ENCODE assay signal across 9 cellular contexts in genomic region chr11:124747406-124748099, GRCh38. TPM values are rescaled to one million over a fixed set of nuclear protein-coding genes. Genes with fewer than 3 reads are reported as not detected.
DNase-seq lines count a peak whose midpoint lies in the region; ATAC-seq and TF ChIP-seq lines count a peak whose summit lies in the region.
"Had no signal": no experiment of that assay in that cellular context is flagged by ENCODE, and none has a peak within 500 bp of the region (broad histone marks: within the 10 kb centered on the region; RNA-seq: fewer than 3 reads in every experiment).

No MANE protein-coding gene starts in this region.

- intact Hi-C loops in naive thymus-derived CD4-positive, alpha-beta T cell (cut with micrococcal nuclease): loop anchor here (1.0 to 10.0 kb wide), 13 partner anchors 8 to 1673 kb away; partner anchors contain the start of genes CCDC15 (in 2 of the 2), NRGN (in 2 of the 2), TBRG1 (in 2 of the 2) and TMEM218 (in 2 of the 2)

- no peak overlapping the region for H2BK12ac ChIP-seq in H9 (ENCODE audit: insufficient read length, low read depth, low read length)

- no peak for ATAC-seq in naive thymus-derived CD4-positive, alpha-beta T cell

- no peak overlapping the region for H2AK5ac ChIP-seq in H9 (ENCODE audit: insufficient read length, low read length)

- H3K9me3 ChIP-seq in BLaER1 treated with 17β-estradiol and CSF1 and Interleukin-3, amounts not matched to agents 10 nM and 100 nM (replicated peaks in 1 of 11): no peaks in the 10 kb centered on the region
- no peaks in the 10 kb centered on the region for H3K9me3 ChIP-seq in H9 (ENCODE audit: control insufficient read depth, low read depth, low read length)
- H3K9me3 ChIP-seq in naive thymus-derived CD4-positive, alpha-beta T cell (ENCODE audit: control insufficient read depth in 2 of 3, low read length in 3 of 3): no peaks in the 10 kb centered on the region

- H3K79me1 ChIP-seq in H9 (ENCODE audit: insufficient read depth, low read depth, low read length, poor library complexity, severe bottlenecking): no peaks in the 10 kb centered on the region

- H3K4me1 Mint-ChIP-seq in H9: peaks cover 21 to 38% of the 10 kb centered on the region in 2 experiments
- peaks cover 4 to 37% (median 19%) of the 10 kb centered on the region in 7 donors for H3K4me1 Mint-ChIP-seq in naive thymus-derived CD4-positive, alpha-beta T cell

- H2BK20ac ChIP-seq in H9 (ENCODE audit: low read depth, low read length, poor library complexity, severe bottlenecking): no peak overlapping the region

- H2BK120ac ChIP-seq in H9 (ENCODE audit: low read depth, low read length, poor library complexity, severe bottlenecking): no peak overlapping the region

- peaks cover 0 to 33% (median 0%) of the 10 kb centered on the region in 11 experiments; a peak in 6 of 22 replicates for H4K20me1 ChIP-seq in BLaER1 treated with 17β-estradiol and CSF1 and Interleukin-3, amounts not matched to agents 10 nM and 100 nM
- H4K20me1 ChIP-seq in H9 (ENCODE audit: control insufficient read depth, insufficient read depth, insufficient read length): no peaks in the 10 kb centered on the region

- H4K91ac ChIP-seq in H9 (ENCODE audit: insufficient read length, low read depth, low read length): no peak overlapping the region

- H3K14ac ChIP-seq in H9 (ENCODE audit: insufficient read depth, low read length): no peak overlapping the region

- H3K79me2 ChIP-seq in H9 (ENCODE audit: insufficient read depth, low read length): no peaks in the 10 kb centered on the region

- H3T11ph ChIP-seq in H9 (ENCODE audit: low read length): no peak overlapping the region

- TF ChIP-seq CTCF in H9 (conservative IDR thresholded peaks at IDR 0.05) (no peak), brain microvascular endothelial cell (IDR thresholded peaks at IDR 0.05; ENCODE audit: low read depth, low read length, missing control alignments) (peak; percentile 9)

- H3K9ac ChIP-seq in BLaER1 treated with 17β-estradiol and CSF1 and Interleukin-3, amounts not matched to agents 10 nM and 100 nM: no peak overlapping the region
- H3K9ac ChIP-seq in H9 (ENCODE audit: extremely low read depth, insufficient read length, low read length): no peak overlapping the region

- no peak overlapping the region for H3K4ac ChIP-seq in H9 (ENCODE audit: low read depth, low read length)

- peaks cover 22% of the 10 kb centered on the region for H3K23me2 ChIP-seq in H9 (ENCODE audit: insufficient read length, low read depth, low read length, poor library complexity, severe bottlenecking)

- H3K4me2 ChIP-seq in BLaER1 treated with 17β-estradiol and CSF1 and Interleukin-3, amounts not matched to agents 10 nM and 100 nM: peak overlapping the region; percentile 29 to 99 (median 96); a peak in 17 of 22 replicates
- peak overlapping the region; percentile 51 for H3K4me2 ChIP-seq in H9 (ENCODE audit: insufficient read depth, insufficient read length, low read length)

- no peak overlapping the region for H2BK5ac ChIP-seq in H9 (ENCODE audit: insufficient read length, low read length)

- no peak overlapping the region for H3K56ac ChIP-seq in H9 (ENCODE audit: insufficient read length, low read depth, low read length)

- H3K4me1 ChIP-seq in BLaER1 treated with 17β-estradiol and CSF1 and Interleukin-3, amounts not matched to agents 10 nM and 100 nM: peaks cover 29 to 76% (median 54%) of the 10 kb centered on the region in 10 experiments
- H3K4me1 ChIP-seq in H9 (ENCODE audit: insufficient read depth, low read length): peaks cover 2% of the 10 kb centered on the region; the same call in 1 of the 2 replicates
- peaks cover 0 to 3% of the 10 kb centered on the region in 2 donors for H3K4me1 ChIP-seq in naive thymus-derived CD4-positive, alpha-beta T cell (ENCODE audit: control insufficient read depth in 2 of 2, insufficient read depth in 2 of 2, low read length in 2 of 2)

- H3K27ac Mint-ChIP-seq in H9: no peak overlapping the region
- H3K27ac Mint-ChIP-seq in naive thymus-derived CD4-positive, alpha-beta T cell: peak overlapping the region in 8 of 9 donors; percentile 61 to 96 (median 94)

- peaks cover 0 to 6% (median 0%) of the 10 kb centered on the region in 11 experiments; a peak in 2 of 22 replicates for H3K36me3 ChIP-seq in BLaER1 treated with 17β-estradiol and CSF1 and Interleukin-3, amounts not matched to agents 10 nM and 100 nM
- H3K36me3 ChIP-seq in brain microvascular endothelial cell (replicated peaks): no peaks in the 10 kb centered on the region
- peaks cover 0 to 6% (median 0%) of the 10 kb centered on the region in 3 experiments for H3K36me3 ChIP-seq in naive thymus-derived CD4-positive, alpha-beta T cell (ENCODE audit: control insufficient read depth in 2 of 3, insufficient read depth in 3 of 3, low read length in 3 of 3)

- in situ Hi-C loops in brain microvascular endothelial cell (cut with HindIII; ENCODE audit: low pct_ligation_motif_present, low sequenced_read_pairs): no loop called here

- no peak overlapping the region for H3K4me3 ChIP-seq in BLaER1 treated with 17β-estradiol and CSF1 and Interleukin-3, amounts not matched to agents 10 nM and 100 nM
- no peak overlapping the region for H3K4me3 ChIP-seq in brain microvascular endothelial cell (ENCODE audit: low read depth, low read length)
- peak overlapping the region; percentile 99 for H3K4me3 ChIP-seq in naive thymus-derived CD4-positive, alpha-beta T cell (ENCODE audit: low read length)

- no CpG with 5 or more reads among the region's 14 CpGs for WGBS in H9 (ENCODE audit: extremely low coverage, insufficient read length, low lambda C conversion rate)

- peaks cover 3 to 7% of the 10 kb centered on the region in 2 experiments; a peak in 2 of 5 replicates for H3K9me3 Mint-ChIP-seq in H9
- H3K9me3 Mint-ChIP-seq in naive thymus-derived CD4-positive, alpha-beta T cell: peaks cover 0 to 2% (median 0%) of the 10 kb centered on the region in 11 donors

- H4K5ac ChIP-seq in H9 (ENCODE audit: insufficient read length, low read depth, low read length): no peak overlapping the region

- no peaks in the 10 kb centered on the region; a peak in 2 of 7 replicates for H3K36me3 Mint-ChIP-seq in H9 (ENCODE audit: insufficient read depth in 1 of 3, low read depth in 3 of 3)
- no peaks in the 10 kb centered on the region for H3K36me3 Mint-ChIP-seq in naive thymus-derived CD4-positive, alpha-beta T cell

- no peak overlapping the region for H4K8ac ChIP-seq in H9 (replicated peaks; ENCODE audit: insufficient read length, low read depth, low read length)

- no peak overlapping the region for H2AFZ ChIP-seq in H9 (ENCODE audit: low read length)

- peaks cover 87% of the 10 kb centered on the region for H3K27me3 Mint-ChIP-seq in H9 (ENCODE audit: low read depth)
- peaks cover 0 to 16% (median 0%) of the 10 kb centered on the region in 5 donors for H3K27me3 Mint-ChIP-seq in naive thymus-derived CD4-positive, alpha-beta T cell

- POLR2A ChIA-PET in naive thymus-derived CD4-positive, alpha-beta T cell (lab: Charles Lee): interaction anchor here (1.0 to 8.7 kb wide), 15 partner anchors 10 to 124 kb away, joined by 3 to 112 read pairs (median 6); partner anchors contain the start of genes ESAM, MSANTD2, SIAE and SPA17

- H3K27me3 ChIP-seq in BLaER1 treated with 17β-estradiol and CSF1 and Interleukin-3, amounts not matched to agents 10 nM and 100 nM: no peaks in the 10 kb centered on the region; a peak in 1 of 22 replicates
- H3K27me3 ChIP-seq in H9 (ENCODE audit: insufficient read depth, low read length) (peaks cover 89% of the 10 kb centered on the region), brain microvascular endothelial cell (replicated peaks) (no peaks in the 10 kb centered on the region)
- H3K27me3 ChIP-seq in naive thymus-derived CD4-positive, alpha-beta T cell (ENCODE audit: control insufficient read depth in 2 of 2, insufficient read depth in 2 of 2, low read length in 2 of 2): no peaks in the 10 kb centered on the region

- H3K18ac ChIP-seq in H9 (ENCODE audit: insufficient read length, low read depth, low read length): no peak overlapping the region

- no peak overlapping the region for H3K27ac ChIP-seq in BLaER1 treated with 17β-estradiol and CSF1 and Interleukin-3, amounts not matched to agents 10 nM and 100 nM
- H3K27ac ChIP-seq in H9 (ENCODE audit: insufficient read length, low read depth, low read length): no peak overlapping the region
- no peak overlapping the region for H3K27ac ChIP-seq in brain microvascular endothelial cell
- no peak overlapping the region for H3K27ac ChIP-seq in naive thymus-derived CD4-positive, alpha-beta T cell (ENCODE audit: low read depth, low read length)

- no peak overlapping the region for H3K23ac ChIP-seq in H9 (ENCODE audit: insufficient read length, low read depth, low read length)

- DNase-seq in H9 (no peak), brain microvascular endothelial cell (no peak), NCI-H2081 (lab: John Stamatoyannopoulos, UW) (no peak), C1 segment of cervical spinal cord (lab: John Stamatoyannopoulos, UW) (no peak), ureter (ENCODE audit: low spot score) (no peak)
- no peak for DNase-seq in naive thymus-derived CD4-positive, alpha-beta T cell
- no peak for DNase-seq in stimulated activated CD4-positive, alpha-beta T cell treated with anti-CD3 and anti-CD28 coated beads, Interleukin-15, amount 100 ng/mL, for 24 hours

- peak overlapping the region; percentile 79 to 92 for H3K4me3 Mint-ChIP-seq in H9
- peak overlapping the region in 9 of 10 donors; percentile 91 to 100 (median 97) for H3K4me3 Mint-ChIP-seq in naive thymus-derived CD4-positive, alpha-beta T cell

- no peak overlapping the region for H2BK15ac ChIP-seq in H9 (ENCODE audit: low read depth, low read length)

- CTCF ChIA-PET in naive thymus-derived CD4-positive, alpha-beta T cell (lab: Charles Lee): interaction anchor here (1.2 to 3.5 kb wide), 7 partner anchors 10 to 91 kb away, joined by 4 to 38 read pairs (median 8); partner anchors contain the start of genes ESAM and MSANTD2

RNA-seq across cellular contexts. Expression of gene VSIG2, which starts 4.5 kb away (rescaled TPM):
- total RNA-seq in H9 (2021): not detected in 2 replicates
- total RNA-seq in naive thymus-derived CD4-positive, alpha-beta T cell: 1 to 10 TPM in 2 of 5 experiments, under 1 TPM in 3; 0.19 to 1.7 (median 0.85) TPM
- under 1 TPM in 1 of 2 donors, not detected in 1; 0.32 TPM for polyA plus RNA-seq in naive thymus-derived CD4-positive, alpha-beta T cell
- 215 TPM for total RNA-seq in ureter
- total RNA-seq: chondrocyte had no signal

RNA-seq across cellular contexts. Expression of gene NRGN, which starts 7.8 kb away (rescaled TPM):
- 6.4 and 7.0 TPM in 2 replicates for total RNA-seq in H9 (2021)
- 10 to 100 TPM in 1 of 5 experiments, 1 to 10 TPM in 4; 1.2 to 48.7 (median 4.9) TPM for total RNA-seq in naive thymus-derived CD4-positive, alpha-beta T cell
- polyA plus RNA-seq in naive thymus-derived CD4-positive, alpha-beta T cell: not detected
- total RNA-seq in ureter: 6.1 TPM

RNA-seq across cellular contexts. Expression of gene ESAM, which starts 14.5 kb away (rescaled TPM):
- total RNA-seq in H9 (2021) (0.33 and 0.92 TPM in 2 replicates), ureter (34.4 TPM)
- 1 to 10 TPM in 4 of 5 experiments, under 1 TPM in 1; 0.39 to 3.4 (median 1.7) TPM for total RNA-seq in naive thymus-derived CD4-positive, alpha-beta T cell
- polyA plus RNA-seq in naive thymus-derived CD4-positive, alpha-beta T cell: 1 to 10 TPM; 1.9 to 4.1 TPM

RNA-seq across cellular contexts. Expression of gene MSANTD2, which starts 52.7 kb away (rescaled TPM):
- total RNA-seq in H9 (2021) (14.5 and 18.1 TPM in 2 replicates), ureter (17.9 TPM)
- total RNA-seq in naive thymus-derived CD4-positive, alpha-beta T cell: 10 to 100 TPM in 4 of 5 experiments, 1 to 10 TPM in 1; 9.1 to 29.5 (median 14.4) TPM
- polyA plus RNA-seq in naive thymus-derived CD4-positive, alpha-beta T cell: 1 to 10 TPM; 3.8 to 6.0 TPM

Comparison
In these comparisons a context has a peak if more than half of its experiments do, and no peak if none do; other contexts are left out.
1. H3K27ac Mint-ChIP-seq: peak in naive thymus-derived CD4-positive, alpha-beta T cell (8 of 9); none in H9 (0 of 3).
2. RNA of gene VSIG2, which starts 4.5 kb away (total RNA-seq): 215 TPM in ureter (single experiment); 0.19 to 1.7 TPM in naive thymus-derived CD4-positive, alpha-beta T cell and not detected in H9; every median in the first group is over 10 times any median in the second.